ENCODE assay signal across 17 cellular contexts in genomic region chr1:76501576-76502219, GRCh38.
A peak's percentile ranks its signal among the peaks of the same experiment; 100 is the strongest.
DNase-seq lines count a peak whose midpoint lies in the region; TF ChIP-seq lines count a peak whose summit lies in the region.
"Had no signal": no experiment of that assay in that cellular context is flagged by ENCODE, and none has a peak within 500 bp of the region (broad histone marks: within the 10 kb centered on the region; RNA-seq: fewer than 3 reads in every experiment).

No MANE protein-coding gene starts in this region.

- H3K4me1 Mint-ChIP-seq in endothelial cell (ENCODE audit: unreplicated experiment), result peaks cover 50% of the 10 kb centered on the region
- H3K4me1 Mint-ChIP-seq in progenitor cell of endocrine pancreas (ENCODE audit: low read depth), result peaks cover 17% of the 10 kb centered on the region
- no peaks in the 10 kb centered on the region for H3K4me1 Mint-ChIP-seq in activated CD4-positive, alpha-beta memory T cell treated with anti-CD3 and anti-CD28 coated beads, Interleukin-2, amount 10 ng/mL, durations not matched to agents 7 days and 5 days
- H3K4me1 Mint-ChIP-seq: stimulated activated effector memory CD8-positive, alpha-beta T cell treated with anti-CD3 and anti-CD28 coated beads, Interleukin-12 subunit alpha, Interleukin-12 subunit beta, amount 100 ng/mL, for 72 hours had no signal

- H3K36me3 Mint-ChIP-seq in endothelial cell (ENCODE audit: low read depth, unreplicated experiment) (no peaks in the 10 kb centered on the region), progenitor cell of endocrine pancreas (ENCODE audit: insufficient read depth) (no peaks in the 10 kb centered on the region)
- H3K36me3 Mint-ChIP-seq in activated CD4-positive, alpha-beta memory T cell treated with anti-CD3 and anti-CD28 coated beads, Interleukin-2, amount 10 ng/mL, durations not matched to agents 7 days and 5 days (ENCODE audit: low read depth), result no peaks in the 10 kb centered on the region
- H3K36me3 Mint-ChIP-seq: stimulated activated effector memory CD8-positive, alpha-beta T cell treated with anti-CD3 and anti-CD28 coated beads, Interleukin-12 subunit alpha, Interleukin-12 subunit beta, amount 100 ng/mL, for 72 hours had no signal

- no peak overlapping the region for H3K9ac ChIP-seq in NT2/D1 (ENCODE audit: insufficient read length, low read depth)

- CTCF ChIA-PET in activated CD4-positive, alpha-beta memory T cell treated with anti-CD3 and anti-CD28 coated beads, Interleukin-2, amount 10 ng/mL, durations not matched to agents 7 days and 5 days (lab: Charles Lee), result no interaction called here

- peak; percentile 10 for DNase-seq in NCI-H748 (lab: John Stamatoyannopoulos, UW; ENCODE audit: unreplicated experiment)
- DNase-seq in NCI-H748 treated with DMSO at 0.1 percent for 48 hours (lab: John Stamatoyannopoulos, UW), result no peak
- DNase-seq in NT2/D1 (ENCODE audit: low read depth, low spot score), result peak; percentile 76
- no peak for DNase-seq in endothelial cell (ENCODE audit: low spot score)
- DNase-seq in progenitor cell of endocrine pancreas (ENCODE audit: low spot score, unreplicated experiment), result no peak
- no peak for DNase-seq in activated CD4-positive, alpha-beta memory T cell treated with anti-CD3 and anti-CD28 coated beads, Interleukin-2, amount 10 ng/mL, durations not matched to agents 7 days and 5 days
- DNase-seq in NCI-H2029 (lab: John Stamatoyannopoulos, UW), result no peak
- DNase-seq in activated T-cell treated with anti-CD3 and anti-CD28 coated beads, Interleukin-2, amount 50 U/mL, for 1 hour, result no peak
- DNase-seq: activated CD8-positive, alpha-beta T cell treated with anti-CD3 and anti-CD28 coated beads for 36 hours; effector memory CD4-positive, alpha-beta T cell; lower lobe of right lung; NCI-H1105; NCI-H446 treated with DMSO at 0.1 percent for 48 hours; nucleus accumbens; T1000; upper lobe of right lung had no signal

- no peaks in the 10 kb centered on the region for H3K36me3 ChIP-seq in NT2/D1 (ENCODE audit: insufficient read depth, insufficient read length, low read length)
- H3K36me3 ChIP-seq: lower lobe of right lung, upper lobe of right lung had no signal

- no peak for TF ChIP-seq CTCF in endothelial cell (IDR thresholded peaks at IDR 0.05; ENCODE audit: unreplicated experiment)
- no peak for TF ChIP-seq CTCF in progenitor cell of endocrine pancreas (IDR thresholded peaks at IDR 0.05; ENCODE audit: unreplicated experiment)

- no peaks in the 10 kb centered on the region for H3K9me3 ChIP-seq in NT2/D1 (ENCODE audit: insufficient read depth, low read length)
- H3K9me3 ChIP-seq: lower lobe of right lung, upper lobe of right lung had no signal

- H3K4me1 ChIP-seq in NT2/D1 (ENCODE audit: insufficient read depth, insufficient read length), result no peaks in the 10 kb centered on the region
- H3K4me1 ChIP-seq: lower lobe of right lung, upper lobe of right lung had no signal

- no peaks in the 10 kb centered on the region for H3K27me3 ChIP-seq in NT2/D1 (ENCODE audit: insufficient read depth, insufficient read length)
- H3K27me3 ChIP-seq: upper lobe of right lung had no signal

- no peak overlapping the region for H3K4me3 ChIP-seq in NT2/D1 (ENCODE audit: insufficient read length, low read depth)
- H3K4me3 ChIP-seq: lower lobe of right lung, upper lobe of right lung had no signal

- H3K27ac Mint-ChIP-seq in endothelial cell (ENCODE audit: unreplicated experiment), result peak overlapping the region; percentile 98
- H3K27ac Mint-ChIP-seq in progenitor cell of endocrine pancreas, result peak overlapping the region; percentile 12
- H3K27ac Mint-ChIP-seq in activated CD4-positive, alpha-beta memory T cell treated with anti-CD3 and anti-CD28 coated beads, Interleukin-2, amount 10 ng/mL, durations not matched to agents 7 days and 5 days, result no peak overlapping the region
- H3K27ac Mint-ChIP-seq: activated CD8-positive, alpha-beta T cell treated with anti-CD3 and anti-CD28 coated beads for 36 hours; stimulated activated effector memory CD8-positive, alpha-beta T cell treated with anti-CD3 and anti-CD28 coated beads, Interleukin-12 subunit alpha, Interleukin-12 subunit beta, amount 100 ng/mL, for 72 hours had no signal

- H3K4me3 Mint-ChIP-seq in endothelial cell (ENCODE audit: unreplicated experiment) (peak overlapping the region; percentile 63), progenitor cell of endocrine pancreas (ENCODE audit: low read depth) (no peak overlapping the region)
- no peak overlapping the region for H3K4me3 Mint-ChIP-seq in activated CD4-positive, alpha-beta memory T cell treated with anti-CD3 and anti-CD28 coated beads, Interleukin-2, amount 10 ng/mL, durations not matched to agents 7 days and 5 days
- H3K4me3 Mint-ChIP-seq: activated CD8-positive, alpha-beta T cell treated with anti-CD3 and anti-CD28 coated beads for 36 hours; stimulated activated effector memory CD8-positive, alpha-beta T cell treated with anti-CD3 and anti-CD28 coated beads, Interleukin-12 subunit alpha, Interleukin-12 subunit beta, amount 100 ng/mL, for 72 hours had no signal

- H3K9me3 Mint-ChIP-seq in endothelial cell (ENCODE audit: unreplicated experiment), result no peaks in the 10 kb centered on the region
- no peaks in the 10 kb centered on the region for H3K9me3 Mint-ChIP-seq in progenitor cell of endocrine pancreas (ENCODE audit: low read depth)
- no peaks in the 10 kb centered on the region for H3K9me3 Mint-ChIP-seq in activated CD4-positive, alpha-beta memory T cell treated with anti-CD3 and anti-CD28 coated beads, Interleukin-2, amount 10 ng/mL, durations not matched to agents 7 days and 5 days
- H3K9me3 Mint-ChIP-seq: activated CD8-positive, alpha-beta T cell treated with anti-CD3 and anti-CD28 coated beads for 36 hours had no signal

- H3K27me3 Mint-ChIP-seq in endothelial cell (ENCODE audit: unreplicated experiment) (peaks cover 5% of the 10 kb centered on the region), progenitor cell of endocrine pancreas (no peaks in the 10 kb centered on the region)
- no peaks in the 10 kb centered on the region for H3K27me3 Mint-ChIP-seq in activated CD4-positive, alpha-beta memory T cell treated with anti-CD3 and anti-CD28 coated beads, Interleukin-2, amount 10 ng/mL, durations not matched to agents 7 days and 5 days
- H3K27me3 Mint-ChIP-seq: activated CD8-positive, alpha-beta T cell treated with anti-CD3 and anti-CD28 coated beads for 36 hours had no signal

- POLR2A ChIA-PET in activated CD4-positive, alpha-beta memory T cell treated with anti-CD3 and anti-CD28 coated beads, Interleukin-2, amount 10 ng/mL, durations not matched to agents 7 days and 5 days (lab: Charles Lee), result no interaction called here

Comparison
In these comparisons a context has a peak if more than half of its experiments do, and no peak if none do; other contexts are left out.
1. DNase-seq: peak in NCI-H748 (single experiment) and NT2/D1 (single experiment); none in NCI-H748 treated with DMSO at 0.1 percent for 48 hours (single experiment), endothelial cell (single experiment), progenitor cell of endocrine pancreas (single experiment), activated CD4-positive, alpha-beta memory T cell treated with anti-CD3 and anti-CD28 coated beads, Interleukin-2, amount 10 ng/mL, durations not matched to agents 7 days and 5 days (single experiment), NCI-H2029 (single experiment) and activated T-cell treated with anti-CD3 and anti-CD28 coated beads, Interleukin-2, amount 50 U/mL, for 1 hour (single experiment).